ENCODE assay signal across 16 cellular contexts in the genomic region with DNA sequence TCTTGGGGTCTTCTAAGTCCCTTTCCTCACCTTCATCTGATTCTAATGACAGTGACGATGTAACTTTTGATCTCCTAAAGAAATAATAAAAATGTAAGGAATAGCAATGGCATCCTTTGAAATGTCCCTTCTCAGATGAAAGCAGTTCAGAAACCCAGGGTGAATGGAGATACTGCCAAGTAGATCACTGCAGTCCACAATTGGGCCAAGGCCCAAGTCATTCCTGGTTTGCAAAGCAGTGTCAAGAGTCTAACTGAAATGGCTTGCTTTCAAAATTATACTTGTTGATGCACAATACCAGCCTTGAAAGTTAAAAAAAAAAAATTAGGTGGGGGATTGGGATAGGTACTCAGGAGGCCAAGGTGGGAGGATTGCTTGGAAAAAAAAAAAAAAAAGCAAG. TPM values are rescaled to one million over a fixed set of nuclear protein-coding genes. Genes with fewer than 3 reads are reported as not detected.
DNase-seq lines count a peak whose midpoint lies in the region; ATAC-seq and TF ChIP-seq lines count a peak whose summit lies in the region.
"Had no signal": no experiment of that assay in that cellular context is flagged by ENCODE, and none has a peak within 500 bp of the region (broad histone marks: within the 10 kb centered on the region; RNA-seq: fewer than 3 reads in every experiment).

No MANE protein-coding gene starts in this region.

- peaks cover 17% of the 10 kb centered on the region for H3K4me1 Mint-ChIP-seq in activated T-cell treated with anti-CD3 and anti-CD28 coated beads, Interleukin-2, amount 50 U/mL, for 72 hours (ENCODE audit: low read depth)
- no peaks in the 10 kb centered on the region for H3K4me1 Mint-ChIP-seq in brain
- H3K4me1 Mint-ChIP-seq: B cell had no signal

- WGBS in thyroid gland, 2 donors: 100% methylated on average over 1 of the region's 1 CpG

- no peak for TF ChIP-seq POLR2A in thyroid gland (IDR thresholded peaks at IDR 0.05)

- no peak overlapping the region for H3K4me3 ChIP-seq in thyroid gland (replicated peaks in 1 of 3)

- H3K27me3 Mint-ChIP-seq in activated T-cell treated with anti-CD3 and anti-CD28 coated beads, Interleukin-2, amount 50 U/mL, for 72 hours (ENCODE audit: low read depth): no peaks in the 10 kb centered on the region
- no peaks in the 10 kb centered on the region for H3K27me3 Mint-ChIP-seq in brain
- H3K27me3 Mint-ChIP-seq: B cell; CD4-positive, alpha-beta T cell had no signal

- no peak overlapping the region for H3K4me3 Mint-ChIP-seq in activated T-cell treated with anti-CD3 and anti-CD28 coated beads, Interleukin-2, amount 50 U/mL, for 72 hours
- peak overlapping the region in 1 of 5 experiments; percentile 23 for H3K4me3 Mint-ChIP-seq in brain
- H3K4me3 Mint-ChIP-seq: B cell; CD4-positive, alpha-beta T cell; HFFc6 had no signal

- peak overlapping the region in 1 of 3 donors; percentile 17 for H3K27ac ChIP-seq in thyroid gland

- TF ChIP-seq CTCF in brain (conservative IDR thresholded peaks at IDR 0.05): no peak
- no peak for TF ChIP-seq CTCF in thyroid gland (IDR thresholded peaks at IDR 0.05)

- peaks cover 8 to 19% of the 10 kb centered on the region in 2 donors for H3K36me3 Mint-ChIP-seq in activated T-cell treated with anti-CD3 and anti-CD28 coated beads, Interleukin-2, amount 50 U/mL, for 72 hours (ENCODE audit: insufficient read depth in 2 of 2)
- peaks cover 80% of the 10 kb centered on the region for H3K36me3 Mint-ChIP-seq in brain

- no peak for ATAC-seq in activated T-cell treated with anti-CD3 and anti-CD28 coated beads, Interleukin-2, amount 50 U/mL, for 72 hours (replicated peaks in 1 of 2)
- ATAC-seq in left lobe of liver: peak; percentile 38
- ATAC-seq: PC-3, Right ventricle myocardium inferior had no signal

- no peak for DNase-seq in activated T-cell treated with anti-CD3 and anti-CD28 coated beads, Interleukin-2, amount 50 U/mL, for 72 hours
- DNase-seq in activated T-cell treated with anti-CD3 and anti-CD28 coated beads, Interleukin-2, amount 50 U/mL, for 48 hours: no peak
- DNase-seq in left lobe of liver (ENCODE audit: low spot score): peak; percentile 59
- peak; percentile 29 to 31 for DNase-seq in thyroid gland
- no peak for DNase-seq in SHP77 (lab: John Stamatoyannopoulos, UW)
- DNase-seq in stimulated activated CD4-positive, alpha-beta T cell treated with anti-CD3 and anti-CD28 coated beads, Interleukin-4, amount 100 ng/mL, for 4 hours: no peak
- DNase-seq: Calu3; CD4-positive, alpha-beta T cell; HFFc6; KG1; NCI-H1048; NCI-H146; PC-3 had no signal

- H3K36me3 ChIP-seq in thyroid gland: peaks cover 17 to 18% of the 10 kb centered on the region in 2 donors

- H3K9me3 Mint-ChIP-seq in activated T-cell treated with anti-CD3 and anti-CD28 coated beads, Interleukin-2, amount 50 U/mL, for 72 hours: no peaks in the 10 kb centered on the region
- no peaks in the 10 kb centered on the region for H3K9me3 Mint-ChIP-seq in brain
- H3K9me3 Mint-ChIP-seq: CD4-positive, alpha-beta T cell; HFFc6 had no signal

- H3K27me3 ChIP-seq in thyroid gland: no peaks in the 10 kb centered on the region

- peaks cover 7 to 36% of the 10 kb centered on the region in 2 donors for H3K4me1 ChIP-seq in thyroid gland

- intact Hi-C loops in thyroid gland (cut with DNase I): no loop called here

- H3K9me3 ChIP-seq in thyroid gland: no peaks in the 10 kb centered on the region

- peak overlapping the region; percentile 70 for H3K27ac Mint-ChIP-seq in activated T-cell treated with anti-CD3 and anti-CD28 coated beads, Interleukin-2, amount 50 U/mL, for 72 hours
- peak overlapping the region in 3 of 5 experiments; percentile 68 to 97 (median 85) for H3K27ac Mint-ChIP-seq in brain
- H3K27ac Mint-ChIP-seq: B cell; CD4-positive, alpha-beta T cell had no signal

RNA-seq across cellular contexts. Expression of a gene that starts 20.4 kb away (rescaled TPM):
- total RNA-seq in activated T-cell treated with anti-CD3 and anti-CD28 coated beads, Interleukin-2, amount 50 U/mL, for 72 hours: 10 to 100 TPM; 77.7 to 81.7 TPM
- polyA plus RNA-seq in brain (ENCODE audit: insufficient read depth, low read depth, low replicate concordance): 40.8 TPM
- total RNA-seq in left lobe of liver: 46.9 TPM
- 10 to 100 TPM; 47.6 to 66.8 (median 51.3) TPM for total RNA-seq in thyroid gland

RNA-seq across cellular contexts. Expression of a gene that starts 50.6 kb away (rescaled TPM):
- 10 to 100 TPM; 62.4 to 63.4 TPM for total RNA-seq in activated T-cell treated with anti-CD3 and anti-CD28 coated beads, Interleukin-2, amount 50 U/mL, for 72 hours
- 195 TPM for polyA plus RNA-seq in brain (ENCODE audit: insufficient read depth, low read depth, low replicate concordance)
- 65.5 TPM for total RNA-seq in left lobe of liver
- total RNA-seq in thyroid gland: 100 to 1,000 TPM in 1 of 4 donors, 10 to 100 TPM in 3; 20.6 to 134 (median 70.8) TPM

RNA-seq across cellular contexts. Expression of a gene that starts 50.9 kb away (rescaled TPM):
- 10 to 100 TPM; 29.1 to 34.4 TPM for total RNA-seq in activated T-cell treated with anti-CD3 and anti-CD28 coated beads, Interleukin-2, amount 50 U/mL, for 72 hours
- polyA plus RNA-seq in brain (ENCODE audit: insufficient read depth, low read depth, low replicate concordance): 55.5 TPM
- 11.1 TPM for total RNA-seq in left lobe of liver
- total RNA-seq in thyroid gland: 10 to 100 TPM; 16.2 to 40.1 (median 24.3) TPM

Comparison
In these comparisons a context has a peak if more than half of its experiments do, and no peak if none do; other contexts are left out.
1. DNase-seq: peak in left lobe of liver (single experiment) and thyroid gland (2 of 2); none in activated T-cell treated with anti-CD3 and anti-CD28 coated beads, Interleukin-2, amount 50 U/mL, for 72 hours (0 of 2), activated T-cell treated with anti-CD3 and anti-CD28 coated beads, Interleukin-2, amount 50 U/mL, for 48 hours (0 of 2), SHP77 (0 of 2) and stimulated activated CD4-positive, alpha-beta T cell treated with anti-CD3 and anti-CD28 coated beads, Interleukin-4, amount 100 ng/mL, for 4 hours (0 of 2).